Comparison of ENCODE assay signal across 8 cellular contexts in genomic region chr7:157568785-157569584, GRCh38.
DNase-seq lines count a peak whose midpoint lies in the region; ATAC-seq and TF ChIP-seq lines count a peak whose summit lies in the region.

No MANE protein-coding gene starts in this region.

- intact Hi-C loops in sigmoid colon (cut with DNase I) = no loop called here

- H3K4me3 ChIP-seq in GM12865 (ENCODE audit: low read depth, low read length) (peak overlapping the region; percentile 5; the same call in 1 of the 2 replicates), sigmoid colon (peak overlapping the region; percentile 30 to 54 (median 49))

- DNase-seq in GM12865 (ENCODE audit: low read depth) = peak; percentile 24
- peak; percentile 44 for DNase-seq in RPMI8226
- peak in 48 of 58 donors; percentile 20 to 75 (median 44) for DNase-seq in anterior cingulate cortex (lab: John Stamatoyannopoulos, UW)
- peak in 44 of 51 donors; percentile 6 to 77 (median 42) for DNase-seq in hypothalamus (lab: John Stamatoyannopoulos, UW)
- DNase-seq in sigmoid colon = peak; percentile 77
- DNase-seq in NCI-H146 treated with DMSO at 0.1 percent for 48 hours (lab: John Stamatoyannopoulos, UW; ENCODE audit: unreplicated experiment) = no peak
- DNase-seq in NCI-H774 (lab: John Stamatoyannopoulos, UW) = no peak

- TF ChIP-seq POLR2A in sigmoid colon (IDR thresholded peaks at IDR 0.05) = no peak

- H3K4me1 ChIP-seq in sigmoid colon = peaks cover 0 to 14% (median 8%) of the 10 kb centered on the region in 4 donors

- TF ChIP-seq EP300 in sigmoid colon (IDR thresholded peaks at IDR 0.05) = no peak

- peak overlapping the region in 3 of 4 donors; percentile 3 to 13 (median 10) for H3K27ac ChIP-seq in sigmoid colon

- H3K36me3 ChIP-seq in sigmoid colon = no peaks in the 10 kb centered on the region

- no peaks in the 10 kb centered on the region for H3K27me3 ChIP-seq in sigmoid colon

- 18 to 34% methylated on average over 34 of the region's 34 CpGs for WGBS in sigmoid colon, 2 donors

- peak; percentile 69 for ATAC-seq in HG03095 (IDR thresholded peaks at IDR 0.05; ENCODE audit: unreplicated experiment)

- TF ChIP-seq CTCF in GM12865 (IDR thresholded peaks at IDR 0.05; ENCODE audit: insufficient read depth, low read depth, low read length, missing control alignments) (no peak), sigmoid colon (IDR thresholded peaks at IDR 0.05) (no peak)

- H3K9me3 ChIP-seq in sigmoid colon = no peaks in the 10 kb centered on the region

Comparison
In these comparisons a context has a peak if more than half of its experiments do, and no peak if none do; other contexts are left out.
1. DNase-seq: peak in GM12865 (single experiment), RPMI8226 (single experiment), anterior cingulate cortex (48 of 58), hypothalamus (44 of 51) and sigmoid colon (single experiment); none in NCI-H146 treated with DMSO at 0.1 percent for 48 hours (single experiment) and NCI-H774 (single experiment).